In genomic region chr9:71895122-71895521, GRCh38 we compare ENCODE assay signal across 10 cellular contexts. TPM values are rescaled to one million over a fixed set of nuclear protein-coding genes. Genes with fewer than 3 reads are reported as not detected.
A peak's percentile ranks its signal among the peaks of the same experiment; 100 is the strongest.
DNase-seq lines count a peak whose midpoint lies in the region; ATAC-seq, FAIRE-seq and TF ChIP-seq lines count a peak whose summit lies in the region.
"Had no signal": no experiment of that assay in that cellular context is flagged by ENCODE, and none has a peak within 500 bp of the region (broad histone marks: within the 10 kb centered on the region; RNA-seq: fewer than 3 reads in every experiment).

No MANE protein-coding gene starts in this region.

- peak overlapping the region in 2 of 3 experiments; percentile 25 to 34 for H3K4me3 ChIP-seq in keratinocyte (ENCODE audit: control insufficient read depth in 2 of 3, extremely low read depth in 1 of 3, insufficient read depth in 2 of 3, low read depth in 1 of 3, low read length in 3 of 3)
- no peak overlapping the region for H3K4me3 ChIP-seq in ovary
- H3K4me3 ChIP-seq in Peyer's patch: no peak overlapping the region
- H3K4me3 ChIP-seq: heart right ventricle had no signal

- H3K4me1 ChIP-seq in keratinocyte (ENCODE audit: control insufficient read depth, extremely low read depth, insufficient read depth, low read length): peaks cover 32% of the 10 kb centered on the region
- H3K4me1 ChIP-seq in ovary (ENCODE audit: insufficient read depth): peaks cover 2% of the 10 kb centered on the region
- H3K4me1 ChIP-seq in Peyer's patch: peaks cover 0 to 22% (median 2%) of the 10 kb centered on the region in 4 donors

- H3K4me2 ChIP-seq in keratinocyte (ENCODE audit: control insufficient read depth, extremely low read depth, insufficient read depth, low read depth, low read length): peak overlapping the region; percentile 83

- dilution Hi-C loops in keratinocyte (cut with MboI; ENCODE audit: extremely low pct_ligation_motif_present, low sequenced_read_pairs): no loop called here

- H3K9me1 ChIP-seq in keratinocyte (ENCODE audit: control insufficient read depth, extremely low read depth, insufficient read depth, low read length): no peaks in the 10 kb centered on the region

- DNase-seq in SIG-M5 treated with dmso at 0.1 percent for 504 hours (lab: John Stamatoyannopoulos, UW; ENCODE audit: unreplicated experiment): peak; percentile 41
- DNase-seq in keratinocyte (ENCODE audit: low read depth, low spot score): no peak
- no peak for DNase-seq in ovary
- no peak for DNase-seq in NCI-H748 (lab: John Stamatoyannopoulos, UW; ENCODE audit: unreplicated experiment)
- no peak for DNase-seq in Peyer's patch
- no peak for DNase-seq in activated T-cell treated with anti-CD3 and anti-CD28 coated beads, Interleukin-2, amount 50 U/mL, for 1 hour
- DNase-seq: EL, heart right ventricle had no signal

- no peak overlapping the region for H2AFZ ChIP-seq in keratinocyte (ENCODE audit: control insufficient read depth, low read length)

- TF ChIP-seq POLR2A in ovary (IDR thresholded peaks at IDR 0.05) (no peak), Peyer's patch (IDR thresholded peaks at IDR 0.05) (no peak)

- no peak overlapping the region for H3K9ac ChIP-seq in keratinocyte (ENCODE audit: control insufficient read depth, extremely low read depth, insufficient read depth, low read length)

- FAIRE-seq in keratinocyte (lab: Jason Lieb, UNC): peak; percentile 88

- no peaks in the 10 kb centered on the region for H4K20me1 ChIP-seq in keratinocyte (ENCODE audit: control insufficient read depth, extremely low read depth, insufficient read depth, low read length)

- intact Hi-C loops in ovary (cut with DNase I): no loop called here

- H3K27ac ChIP-seq in keratinocyte (ENCODE audit: control insufficient read depth, insufficient read depth, low read length) (peak overlapping the region; percentile 1), ovary (no peak overlapping the region), Peyer's patch (peak overlapping the region in 1 of 4 donors; percentile 39)

- H3K9me3 ChIP-seq in keratinocyte (ENCODE audit: control insufficient read depth, low read depth, low read length) (no peaks in the 10 kb centered on the region), ovary (no peaks in the 10 kb centered on the region), Peyer's patch (no peaks in the 10 kb centered on the region)
- H3K9me3 ChIP-seq: heart right ventricle had no signal

- no peaks in the 10 kb centered on the region for H3K27me3 ChIP-seq in keratinocyte (ENCODE audit: control insufficient read depth, extremely low read depth, insufficient read depth, low read length)
- H3K27me3 ChIP-seq in ovary: no peaks in the 10 kb centered on the region
- H3K27me3 ChIP-seq in Peyer's patch: no peaks in the 10 kb centered on the region
- H3K27me3 ChIP-seq: heart right ventricle had no signal

- H3K36me3 ChIP-seq in keratinocyte (ENCODE audit: control insufficient read depth in 2 of 2, extremely low read depth in 1 of 2, insufficient read depth in 2 of 2, low read length in 2 of 2): no peaks in the 10 kb centered on the region
- no peaks in the 10 kb centered on the region for H3K36me3 ChIP-seq in ovary
- H3K36me3 ChIP-seq in Peyer's patch: no peaks in the 10 kb centered on the region
- H3K36me3 ChIP-seq: heart right ventricle had no signal

- peak; percentile 56 for ATAC-seq in GM18907 (IDR thresholded peaks at IDR 0.05; ENCODE audit: unreplicated experiment)
- peak; percentile 47 for ATAC-seq in HG02852 (IDR thresholded peaks at IDR 0.05; ENCODE audit: unreplicated experiment)
- ATAC-seq: heart right ventricle had no signal

- no peak for TF ChIP-seq EP300 in ovary (IDR thresholded peaks at IDR 0.05)

- TF ChIP-seq CTCF in keratinocyte (optimal IDR thresholded peaks at IDR 0.05 in 1 of 3, IDR thresholded peaks at IDR 0.05 in 1 of 3, conservative IDR thresholded peaks at IDR 0.05 in 1 of 3; ENCODE audit: extremely low read depth in 1 of 3, insufficient read depth in 2 of 3, low read length in 3 of 3) (no peak), ovary (IDR thresholded peaks at IDR 0.05) (no peak), Peyer's patch (IDR thresholded peaks at IDR 0.05) (no peak)

- H3K79me2 ChIP-seq in keratinocyte (ENCODE audit: control insufficient read depth, insufficient read depth, low read length): peaks cover 63% of the 10 kb centered on the region

RNA-seq across cellular contexts. Expression of gene ABHD17B, which starts 15.9 kb away (rescaled TPM):
- polyA plus RNA-seq in keratinocyte (11.5 to 16.3 TPM (median 13.7 TPM) in 3 replicates), ovary (10 to 100 TPM in 1 of 2 donors, 1 to 10 TPM in 1; 9.8 to 16.3 TPM)
- polyA plus RNA-seq in keratinocyte (2011; ENCODE audit: low read depth): 15.1 TPM
- polyA plus RNA-seq in keratinocyte (2011; cell fraction: cytosol; rRNA removed): 7.2 and 14.2 TPM in 2 replicates
- 16.5 and 17.4 TPM in 2 replicates for polyA plus RNA-seq in keratinocyte (2011; cell fraction: nucleus; rRNA removed)
- 8.0 and 11.6 TPM in 2 replicates for polyA plus RNA-seq in keratinocyte (2012; ENCODE audit: low replicate concordance)
- polyA minus RNA-seq in keratinocyte: 4.1 to 27.1 TPM (median 19.7 TPM) in 3 replicates
- 15.0 TPM for polyA minus RNA-seq in keratinocyte (2011; cell fraction: cytosol; rRNA and poly(A)+ RNA removed)
- polyA minus RNA-seq in keratinocyte (2011; cell fraction: nucleus; rRNA and poly(A)+ RNA removed): 15.0 and 21.0 TPM in 2 replicates
- total RNA-seq in ovary (10 to 100 TPM; 11.4 to 17.8 (median 14.8) TPM), Peyer's patch (10 to 100 TPM; 23.9 to 39.1 (median 34.0) TPM)

RNA-seq across cellular contexts. Expression of gene C9orf85, which starts 16.3 kb away (rescaled TPM):
- polyA plus RNA-seq in keratinocyte: 12.3 to 18.2 TPM (median 17.5 TPM) in 3 replicates
- polyA plus RNA-seq in keratinocyte (2011; ENCODE audit: low read depth): 65.8 TPM
- polyA plus RNA-seq in keratinocyte (2011; cell fraction: cytosol; rRNA removed): 15.9 and 20.5 TPM in 2 replicates
- 12.1 and 16.8 TPM in 2 replicates for polyA plus RNA-seq in keratinocyte (2011; cell fraction: nucleus; rRNA removed)
- polyA plus RNA-seq in keratinocyte (2012; ENCODE audit: low replicate concordance): 11.8 and 13.8 TPM in 2 replicates
- polyA minus RNA-seq in keratinocyte: 1.1 to 6.6 TPM (median 6.6 TPM) in 3 replicates
- 7.1 TPM for polyA minus RNA-seq in keratinocyte (2011; cell fraction: cytosol; rRNA and poly(A)+ RNA removed)
- 6.6 and 13.1 TPM in 2 replicates for polyA minus RNA-seq in keratinocyte (2011; cell fraction: nucleus; rRNA and poly(A)+ RNA removed)
- 10 to 100 TPM in 5 of 7 donors, 1 to 10 TPM in 2; 8.6 to 13.0 (median 10.2) TPM for total RNA-seq in ovary
- 10 to 100 TPM; 14.3 to 18.2 TPM for polyA plus RNA-seq in ovary
- total RNA-seq in Peyer's patch: 10 to 100 TPM; 11.3 to 40.4 (median 21.9) TPM

Comparison
In these comparisons a context has a peak if more than half of its experiments do, and no peak if none do; other contexts are left out.
1. H3K4me3 ChIP-seq: peak in keratinocyte (2 of 3); none in ovary (single experiment) and Peyer's patch (0 of 4).